1 cellular context compared by ENCODE assay signal in genomic region chr16:85825326-85825725, GRCh38.
TF ChIP-seq lines count a peak whose summit lies in the region.

No MANE protein-coding gene starts in this region.

TF ChIP-seq in HepG2, 621 proteins besides CTCF, POLR2A, EP300 and RAD21:
- TF ChIP-seq EED (CRISPR knock-in tag; IDR thresholded peaks at IDR 0.05): 0 out of 2 replicates have a peak, but pooled peaks have one; percentile 36
- peak; percentile 62 for TF ChIP-seq MNT (IDR thresholded peaks at IDR 0.05)
- TF ChIP-seq STAG1 (CRISPR knock-in tag; IDR thresholded peaks at IDR 0.05): peak; percentile 35; the same call in 1 of the 2 replicates
- no peak for TF ChIP-seq SCMH1 (CRISPR knock-in tag; IDR thresholded peaks at IDR 0.05; ENCODE audit: borderline replicate concordance)
- TF ChIP-seq ZBTB40 (IDR thresholded peaks at IDR 0.05): no peak
- 0 out of 2 replicates have a peak, but pooled peaks have one; percentile 25 for TF ChIP-seq ZBTB40 (CRISPR knock-in tag; IDR thresholded peaks at IDR 0.05)
- no peak for TF ChIP-seq ZNF34 (CRISPR knock-in tag; IDR thresholded peaks at IDR 0.05; ENCODE audit: borderline replicate concordance)
TF ChIP-seq in HepG2: peak in this region for 4.
